Comparison of ENCODE assay signal across 11 cellular contexts in the genomic region with DNA sequence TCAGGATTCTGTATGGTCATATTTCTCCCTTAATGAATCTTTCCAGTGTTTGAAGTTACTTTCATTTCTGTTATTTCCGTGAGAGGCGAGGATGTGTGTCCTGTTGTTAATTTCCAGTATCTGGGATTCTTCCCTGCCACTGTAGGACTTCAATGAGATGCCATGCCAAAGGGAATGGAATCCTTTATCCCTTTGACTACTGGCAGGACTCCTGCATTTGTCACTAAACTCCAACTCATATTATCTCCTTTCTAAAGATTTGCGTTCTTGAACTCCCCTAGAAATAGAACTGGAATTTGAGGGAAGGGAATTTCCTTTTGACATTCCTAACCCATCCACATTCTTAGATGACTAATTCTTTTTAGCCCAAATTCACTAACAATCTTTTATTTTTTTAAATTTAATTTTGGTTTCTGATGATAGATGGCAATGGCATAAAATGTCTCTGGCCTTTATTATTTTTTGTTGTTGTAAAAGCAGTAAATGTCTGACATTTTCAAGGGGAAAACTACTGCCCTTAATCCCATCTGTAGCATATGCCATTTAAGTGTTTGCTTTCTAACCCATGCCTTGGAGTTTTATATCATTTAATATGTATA.
DNase-seq lines count a peak whose midpoint lies in the region; ATAC-seq and TF ChIP-seq lines count a peak whose summit lies in the region.
"Had no signal": no experiment of that assay in that cellular context is flagged by ENCODE, and none has a peak within 500 bp of the region (broad histone marks: within the 10 kb centered on the region; RNA-seq: fewer than 3 reads in every experiment).

No MANE protein-coding gene starts in this region.

- H3K27me3 ChIP-seq in mucosa of rectum (ENCODE audit: control insufficient read depth in 2 of 2, insufficient read depth in 2 of 2, low read length in 2 of 2) (no peaks in the 10 kb centered on the region), vagina (no peaks in the 10 kb centered on the region)

- intact Hi-C loops in vagina (cut with DNase I): no loop called here

- H3K27ac ChIP-seq in mucosa of rectum (ENCODE audit: low read depth in 2 of 2, low read length in 2 of 2): peak overlapping the region; percentile 68 to 71
- H3K27ac ChIP-seq in vagina: peak overlapping the region; percentile 75

- H3K9me3 Mint-ChIP-seq in activated naive CD8-positive, alpha-beta T cell (ENCODE audit: low read depth): no peaks in the 10 kb centered on the region
- no peaks in the 10 kb centered on the region for H3K9me3 Mint-ChIP-seq in activated naive CD8-positive, alpha-beta T cell treated with anti-CD3 and anti-CD28 coated beads for 36 hours
- H3K9me3 Mint-ChIP-seq: dendritic cell treated with granulocyte-macrophage colony-stimulating factor and Interleukin-4, amounts not matched to agents 40 ng/mL and 50 ng/mL, for 4 days had no signal

- H3K27me3 Mint-ChIP-seq in activated naive CD8-positive, alpha-beta T cell: no peaks in the 10 kb centered on the region
- H3K27me3 Mint-ChIP-seq in activated naive CD8-positive, alpha-beta T cell treated with anti-CD3 and anti-CD28 coated beads for 36 hours: no peaks in the 10 kb centered on the region
- H3K27me3 Mint-ChIP-seq: dendritic cell treated with granulocyte-macrophage colony-stimulating factor and Interleukin-4, amounts not matched to agents 40 ng/mL and 50 ng/mL, for 4 days had no signal

- no peak overlapping the region for H3K9ac ChIP-seq in mucosa of rectum (ENCODE audit: low read depth in 1 of 2, low read length in 2 of 2)

- peak overlapping the region; percentile 79 for H3K27ac Mint-ChIP-seq in activated naive CD8-positive, alpha-beta T cell
- H3K27ac Mint-ChIP-seq in activated naive CD8-positive, alpha-beta T cell treated with anti-CD3 and anti-CD28 coated beads for 36 hours: no peak overlapping the region
- H3K27ac Mint-ChIP-seq: dendritic cell treated with granulocyte-macrophage colony-stimulating factor and Interleukin-4, amounts not matched to agents 40 ng/mL and 50 ng/mL, for 4 days had no signal

- H3K36me3 Mint-ChIP-seq in activated naive CD8-positive, alpha-beta T cell: peaks cover 7% of the 10 kb centered on the region
- H3K36me3 Mint-ChIP-seq in activated naive CD8-positive, alpha-beta T cell treated with anti-CD3 and anti-CD28 coated beads for 36 hours: peaks cover 22% of the 10 kb centered on the region

- peaks cover 76 to 82% of the 10 kb centered on the region in 2 donors for H3K36me3 ChIP-seq in mucosa of rectum (ENCODE audit: control insufficient read depth in 2 of 2, insufficient read depth in 2 of 2, low read length in 2 of 2)
- H3K36me3 ChIP-seq in vagina: peaks cover 0 to 42% of the 10 kb centered on the region in 2 donors

- no peaks in the 10 kb centered on the region for H3K9me3 ChIP-seq in mucosa of rectum (ENCODE audit: control insufficient read depth in 2 of 2, low read length in 2 of 2)
- H3K9me3 ChIP-seq in vagina: no peaks in the 10 kb centered on the region

- no peak for DNase-seq in activated naive CD8-positive, alpha-beta T cell treated with anti-CD3 and anti-CD28 coated beads for 36 hours
- DNase-seq in choroid plexus epithelial cell (ENCODE audit: low read depth) (peak; percentile 30), vagina (ENCODE audit: extremely low spot score in 2 of 2) (no peak), NCI-H2081 treated with DMSO at 0.1 percent for 48 hours (lab: John Stamatoyannopoulos, UW) (no peak), GM13976 (ENCODE audit: low spot score) (no peak)
- DNase-seq: C1 segment of cervical spinal cord, NCI-H2107 had no signal

- no peak for ATAC-seq in HG02938 (IDR thresholded peaks at IDR 0.05; ENCODE audit: unreplicated experiment)

- TF ChIP-seq CTCF in choroid plexus epithelial cell (conservative IDR thresholded peaks at IDR 0.05; ENCODE audit: low read depth, low read length) (no peak), vagina (IDR thresholded peaks at IDR 0.05) (no peak), GM13976 (IDR thresholded peaks at IDR 0.05; ENCODE audit: borderline replicate concordance, control extremely low read depth, extremely low read depth, insufficient read depth, missing control alignments) (no peak)

- H3K4me1 ChIP-seq in mucosa of rectum (ENCODE audit: control insufficient read depth in 2 of 2, insufficient read depth in 2 of 2, low read length in 2 of 2) (peaks cover 5 to 12% of the 10 kb centered on the region in 2 donors), vagina (peaks cover 56% of the 10 kb centered on the region)

- no peak overlapping the region for H3K4me3 Mint-ChIP-seq in activated naive CD8-positive, alpha-beta T cell
- H3K4me3 Mint-ChIP-seq in activated naive CD8-positive, alpha-beta T cell treated with anti-CD3 and anti-CD28 coated beads for 36 hours: no peak overlapping the region
- H3K4me3 Mint-ChIP-seq: dendritic cell treated with granulocyte-macrophage colony-stimulating factor and Interleukin-4, amounts not matched to agents 40 ng/mL and 50 ng/mL, for 4 days had no signal

- in situ Hi-C loops in GM13976 (cut with MboI; ENCODE audit: low sequenced_read_pairs, unreplicated experiment): no loop called here

- H3K4me3 ChIP-seq in choroid plexus epithelial cell (ENCODE audit: low read depth, low read length) (no peak overlapping the region), mucosa of rectum (ENCODE audit: low read length in 2 of 2) (peak overlapping the region in 1 of 2 donors; percentile 29), vagina (peak overlapping the region in 1 of 2 donors; percentile 4)

- peaks cover 38% of the 10 kb centered on the region for H3K4me1 Mint-ChIP-seq in activated naive CD8-positive, alpha-beta T cell (ENCODE audit: low read depth)
- peaks cover 42% of the 10 kb centered on the region for H3K4me1 Mint-ChIP-seq in activated naive CD8-positive, alpha-beta T cell treated with anti-CD3 and anti-CD28 coated beads for 36 hours

- TF ChIP-seq POLR2A in vagina (IDR thresholded peaks at IDR 0.05): no peak
